In the genomic region with DNA sequence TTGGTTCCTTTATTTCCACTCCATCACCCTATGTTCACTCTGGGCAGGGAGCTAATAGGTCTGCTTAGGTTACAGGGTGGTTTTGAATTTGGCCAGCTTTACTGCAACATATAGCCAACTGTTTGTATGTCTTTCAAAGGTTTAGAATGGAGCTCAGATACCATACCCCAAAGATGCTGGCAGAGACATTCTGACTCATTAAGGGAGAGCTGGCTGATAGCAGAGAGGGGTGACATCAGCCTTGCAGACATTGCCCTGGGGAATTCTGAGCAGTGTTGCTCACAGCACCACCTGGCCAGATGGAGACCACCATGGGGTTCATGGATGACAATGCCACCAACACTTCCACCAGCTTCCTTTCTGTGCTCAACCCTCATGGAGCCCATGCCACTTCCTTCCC, we compare ENCODE assay signal across 19 cellular contexts. TPM values are rescaled to one million over a fixed set of nuclear protein-coding genes. Genes with fewer than 3 reads are reported as not detected.
DNase-seq lines count a peak whose midpoint lies in the region; ATAC-seq and TF ChIP-seq lines count a peak whose summit lies in the region.
"Had no signal": no experiment of that assay in that cellular context is flagged by ENCODE, and none has a peak within 500 bp of the region (broad histone marks: within the 10 kb centered on the region; RNA-seq: fewer than 3 reads in every experiment).

No MANE protein-coding gene starts in this region.

- intact Hi-C loops in A673 (cut with micrococcal nuclease; ENCODE audit: unreplicated experiment): loop anchor here (5.0 kb wide), 1 partner anchor 178 kb away; a partner anchor contains a TSS
- intact Hi-C loops in CD4-positive, alpha-beta T cell (cut with DNase I, micrococcal nuclease): no loop called here

- peaks cover 5% of the 10 kb centered on the region for H3K9me3 ChIP-seq in A673 (ENCODE audit: low read depth, low read length, poor library complexity, severe bottlenecking)
- H3K9me3 ChIP-seq in CD4-positive, alpha-beta T cell (ENCODE audit: control insufficient read depth, low read length): peaks cover 4% of the 10 kb centered on the region
- H3K9me3 ChIP-seq: lower lobe of right lung had no signal

- H3K27me3 Mint-ChIP-seq in CD4-positive, alpha-beta T cell: peaks cover 74% of the 10 kb centered on the region

- CTCF ChIA-PET in A673 (lab: Charles Lee): interaction anchor here (2.0 to 2.7 kb wide), 2 partner anchors 50 to 157 kb away, joined by 7 to 21 read pairs; no protein-coding TSS in a partner anchor
- CTCF ChIA-PET in CD4-positive, alpha-beta T cell (lab: Charles Lee): no interaction called here

- DNase-seq in A673 (ENCODE audit: low spot score) (peak; percentile 52), ELR (ENCODE audit: low read depth) (peak; percentile 34), NAMALWA (ENCODE audit: low spot score) (peak; percentile 5), fibroblast of pulmonary artery (ENCODE audit: low read depth) (peak; percentile 7), DMS153 (lab: John Stamatoyannopoulos, UW) (no peak), NCI-H526 (lab: John Stamatoyannopoulos, UW) (no peak)
- no peak for DNase-seq in CD4-positive, alpha-beta T cell
- DNase-seq: activated CD4-positive, alpha-beta T cell treated with anti-CD3 and anti-CD28 coated beads for 1 hour; C1 segment of cervical spinal cord; DMS79; lower lobe of right lung; MV-4-11; naive thymus-derived CD4-positive, alpha-beta T cell; NK-92 treated with Interleukin-12 subunit alpha and Interleukin-12 subunit beta, amount 100 ng/mL, for 24 hours; substantia nigra had no signal

- H3K4me3 ChIP-seq in A673 (ENCODE audit: low read depth, low read length, poor library complexity, severe bottlenecking) (no peak overlapping the region), fibroblast of pulmonary artery (replicated peaks; ENCODE audit: low read depth, low read length) (no peak overlapping the region)
- H3K4me3 ChIP-seq: lower lobe of right lung had no signal

- H3K36me3 Mint-ChIP-seq in CD4-positive, alpha-beta T cell (ENCODE audit: low read depth): no peaks in the 10 kb centered on the region

- peaks cover 9% of the 10 kb centered on the region for H3K9me3 Mint-ChIP-seq in CD4-positive, alpha-beta T cell

- no peak for ATAC-seq in CD4-positive, alpha-beta T cell (ENCODE audit: poor library complexity)
- ATAC-seq: lower lobe of right lung; naive thymus-derived CD4-positive, alpha-beta T cell; Right ventricle myocardium inferior had no signal

- BruUV-seq in A673 (replicated peaks; lab: Mats Ljungman, UMichigan): no TSS peak

- H3K27ac ChIP-seq in A673 (ENCODE audit: low read depth, low read length, poor library complexity, severe bottlenecking): peak overlapping the region; percentile 43
- H3K27ac ChIP-seq in CD4-positive, alpha-beta T cell (ENCODE audit: low read depth, low read length): no peak overlapping the region
- H3K27ac ChIP-seq: lower lobe of right lung had no signal

- peaks cover 41% of the 10 kb centered on the region for H3K4me1 ChIP-seq in A673 (ENCODE audit: insufficient read depth, low read length, poor library complexity, severe bottlenecking)

- TF ChIP-seq CTCF in A673 (conservative IDR thresholded peaks at IDR 0.05; ENCODE audit: low read depth, low read length): no peak
- no peak for TF ChIP-seq CTCF in fibroblast of pulmonary artery (IDR thresholded peaks at IDR 0.05; ENCODE audit: low read length, missing control alignments)
- TF ChIP-seq CTCF in CD4-positive, alpha-beta T cell (IDR thresholded peaks at IDR 0.05): no peak

- H3K4me3 Mint-ChIP-seq in CD4-positive, alpha-beta T cell: no peak overlapping the region

- H3K27ac Mint-ChIP-seq in CD4-positive, alpha-beta T cell: no peak overlapping the region
- H3K27ac Mint-ChIP-seq: naive thymus-derived CD4-positive, alpha-beta T cell had no signal

- peaks cover 1% of the 10 kb centered on the region for H3K4me1 Mint-ChIP-seq in CD4-positive, alpha-beta T cell (ENCODE audit: low read depth)

- H3K36me3 ChIP-seq in A673 (ENCODE audit: insufficient read depth, low read length, poor library complexity, severe bottlenecking): no peaks in the 10 kb centered on the region
- H3K36me3 ChIP-seq: lower lobe of right lung had no signal

- POLR2A ChIA-PET in A673 (lab: Charles Lee; ENCODE audit: low non-redundant PET): no interaction called here
- POLR2A ChIA-PET in CD4-positive, alpha-beta T cell (lab: Charles Lee): no interaction called here

- H3K27me3 ChIP-seq in A673 (replicated peaks; ENCODE audit: insufficient read depth, low read depth, low read length, poor library complexity): no peaks in the 10 kb centered on the region
- peaks cover 76% of the 10 kb centered on the region for H3K27me3 ChIP-seq in CD4-positive, alpha-beta T cell (ENCODE audit: control insufficient read depth, insufficient read depth, low read length)

RNA-seq across cellular contexts. Expression of a gene that starts 2.1 kb away (rescaled TPM):
- total RNA-seq in A673 (2021): 15.7 and 19.6 TPM in 2 replicates
- not detected for total RNA-seq in CD4-positive, alpha-beta T cell
- total RNA-seq: chondrocyte; endothelial cell of umbilical vein; lower lobe of right lung; naive thymus-derived CD4-positive, alpha-beta T cell; Right ventricle myocardium inferior; T-helper 2 cell treated with Interferon-gamma antibody and Interleukin-4, amounts not matched to agents 100 ng/mL and 5 ng/mL, for 36 hours had no signal

Comparison
In these comparisons a context has a peak if more than half of its experiments do, and no peak if none do; other contexts are left out.
1. DNase-seq: peak in A673 (single experiment), ELR (single experiment), NAMALWA (single experiment) and fibroblast of pulmonary artery (single experiment); none in CD4-positive, alpha-beta T cell (0 of 10), DMS153 (single experiment) and NCI-H526 (0 of 2).
2. RNA of a gene that starts 2.1 kb away (total RNA-seq): 15.7 to 19.6 TPM in A673; not detected in CD4-positive, alpha-beta T cell; every median in the first group is over 10 times any median in the second.